In the genomic region with DNA sequence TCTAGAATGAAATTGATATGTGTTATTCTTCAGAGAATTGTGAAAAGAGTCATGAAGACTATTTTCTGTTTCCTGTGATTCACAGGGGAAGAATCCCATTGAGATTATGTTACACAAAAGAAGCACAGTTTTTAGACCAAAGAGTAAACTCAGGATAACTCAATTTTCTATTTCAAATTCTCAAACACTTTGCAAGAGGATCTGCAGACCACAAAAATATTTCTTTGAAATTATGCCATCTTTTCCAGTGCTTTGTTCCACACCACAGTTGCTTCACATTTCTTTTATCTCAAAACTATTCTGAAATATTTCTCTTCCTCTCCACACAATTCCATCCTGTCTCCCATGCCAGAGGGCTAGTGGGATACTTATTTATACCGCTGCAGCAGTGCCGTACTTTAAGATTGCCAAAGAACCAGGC, we compare ENCODE assay signal across 13 cellular contexts.
DNase-seq lines count a peak whose midpoint lies in the region; TF ChIP-seq lines count a peak whose summit lies in the region.
"Had no signal": no experiment of that assay in that cellular context is flagged by ENCODE, and none has a peak within 500 bp of the region (broad histone marks: within the 10 kb centered on the region; RNA-seq: fewer than 3 reads in every experiment).

No MANE protein-coding gene starts in this region.

- peak; percentile 28 for DNase-seq in A172 (ENCODE audit: low spot score)
- DNase-seq in MG63 = peak; percentile 20
- DNase-seq in astrocyte of the spinal cord (ENCODE audit: low read depth, low spot score) = peak; percentile 92
- DNase-seq in foreskin melanocyte = peak; percentile 24
- DNase-seq in stimulated activated CD4-positive, alpha-beta T cell treated with anti-CD3 and anti-CD28 coated beads, Interleukin-4, amount 100 ng/mL, for 4 hours = no peak
- no peak for DNase-seq in DMS 273 treated with DMSO at 0.1 percent for 48 hours (lab: John Stamatoyannopoulos, UW)
- DNase-seq in stimulated activated CD4-positive, alpha-beta T cell treated with anti-CD3 and anti-CD28 coated beads, Interleukin-2, amount 100 ng/mL, for 48 hours = no peak
- no peak for DNase-seq in activated CD4-positive, alpha-beta T cell treated with anti-CD3 and anti-CD28 coated beads for 48 hours
- DNase-seq: CD4-positive, alpha-beta T cell; immature natural killer cell; mucosa of descending colon; stimulated activated CD4-positive, alpha-beta T cell treated with anti-CD3 and anti-CD28 coated beads, Interleukin-12 subunit alpha, Interleukin-12 subunit beta, amount 100 ng/mL, for 4 hours had no signal

- H3K36me3 ChIP-seq in MG63 = no peaks in the 10 kb centered on the region
- H3K36me3 ChIP-seq: HAP-1 had no signal

- H3K9me3 ChIP-seq in MG63 = no peaks in the 10 kb centered on the region
- H3K9me3 ChIP-seq: HAP-1 had no signal

- H3K27me3 ChIP-seq in MG63 = no peaks in the 10 kb centered on the region

- in situ Hi-C loops in astrocyte of the spinal cord (cut with HindIII; ENCODE audit: low sequenced_read_pairs) = no loop called here

- H3K4me3 ChIP-seq in MG63 = peak overlapping the region; percentile 36
- H3K4me3 ChIP-seq in astrocyte of the spinal cord (ENCODE audit: low read depth, low read length) = peak overlapping the region; percentile 47
- H3K4me3 ChIP-seq: HAP-1, mucosa of descending colon had no signal

- TF ChIP-seq CTCF in astrocyte of the spinal cord (IDR thresholded peaks at IDR 0.05; ENCODE audit: low read depth, low read length) = no peak

Comparison
In these comparisons a context has a peak if more than half of its experiments do, and no peak if none do; other contexts are left out.
1. DNase-seq: peak in A172 (single experiment), MG63 (single experiment), astrocyte of the spinal cord (single experiment) and foreskin melanocyte (single experiment); none in stimulated activated CD4-positive, alpha-beta T cell treated with anti-CD3 and anti-CD28 coated beads, Interleukin-4, amount 100 ng/mL, for 4 hours (0 of 2), DMS 273 treated with DMSO at 0.1 percent for 48 hours (single experiment), stimulated activated CD4-positive, alpha-beta T cell treated with anti-CD3 and anti-CD28 coated beads, Interleukin-2, amount 100 ng/mL, for 48 hours (0 of 2) and activated CD4-positive, alpha-beta T cell treated with anti-CD3 and anti-CD28 coated beads for 48 hours (single experiment).